Comparison of ENCODE assay signal across 26 cellular contexts in genomic region chr1:246776923-246777322, GRCh38.
"Had no signal": no experiment of that assay in that cellular context is flagged by ENCODE, and none has a peak within 500 bp of the region (broad histone marks: within the 10 kb centered on the region; RNA-seq: fewer than 3 reads in every experiment).

No MANE protein-coding gene starts in this region.

- H3K27me3 ChIP-seq: esophagus muscularis mucosa, foreskin keratinocyte, gastroesophageal sphincter, heart right ventricle, left lung, ovary, right lobe of liver, suprapubic skin, upper lobe of left lung had no signal

- H3K4me3 Mint-ChIP-seq: naive thymus-derived CD4-positive, alpha-beta T cell; nephron; stimulated activated naive CD8-positive, alpha-beta T cell treated with anti-CD3 and anti-CD28 coated beads, Interleukin-15, amount 100 ng/mL, for 72 hours had no signal

- H3K9me3 Mint-ChIP-seq: nephron; stimulated activated naive CD8-positive, alpha-beta T cell treated with anti-CD3 and anti-CD28 coated beads, Interleukin-15, amount 100 ng/mL, for 72 hours had no signal

- DNase-seq: dermis blood vessel endothelial cell; effector memory CD4-positive, alpha-beta T cell; foreskin keratinocyte; heart right ventricle; hippocampal formation; left cardiac atrium; left lung; mesenchymal stem cell; midbrain; naive thymus-derived CD4-positive, alpha-beta T cell; occipital lobe; ovary; retina; right lobe of liver; small intestine; stimulated activated CD4-positive, alpha-beta T cell treated with anti-CD3 and anti-CD28 coated beads, Interleukin-15, amount 100 ng/mL, for 24 hours; stimulated activated CD4-positive, alpha-beta T cell treated with anti-CD3 and anti-CD28 coated beads, Interleukin-4, amount 100 ng/mL, for 1 hour; stimulated activated CD8-positive, alpha-beta memory T cell treated with anti-CD3 and anti-CD28 coated beads, Interleukin-4, amount 100 ng/mL, for 48 hours; stimulated activated naive CD4-positive, alpha-beta T cell; stimulated activated naive CD8-positive, alpha-beta T cell treated with anti-CD3 and anti-CD28 coated beads, Interleukin-15, amount 100 ng/mL, for 72 hours; upper lobe of left lung had no signal

- H3K4me1 Mint-ChIP-seq: stimulated activated naive CD8-positive, alpha-beta T cell treated with anti-CD3 and anti-CD28 coated beads, Interleukin-15, amount 100 ng/mL, for 72 hours had no signal

- H3K27ac ChIP-seq: coronary artery, esophagus muscularis mucosa, foreskin keratinocyte, gastroesophageal sphincter, heart right ventricle, left lung, ovary, right lobe of liver, suprapubic skin, upper lobe of left lung had no signal

- H3K4me1 ChIP-seq: esophagus muscularis mucosa, foreskin keratinocyte, gastroesophageal sphincter, left lung, right lobe of liver, suprapubic skin, upper lobe of left lung had no signal

- H3K27me3 Mint-ChIP-seq: naive thymus-derived CD4-positive, alpha-beta T cell; stimulated activated naive CD8-positive, alpha-beta T cell treated with anti-CD3 and anti-CD28 coated beads, Interleukin-15, amount 100 ng/mL, for 72 hours had no signal

- H3K4me3 ChIP-seq: coronary artery, esophagus muscularis mucosa, gastroesophageal sphincter, heart right ventricle, left lung, ovary, right lobe of liver, suprapubic skin, upper lobe of left lung had no signal

- H3K27ac Mint-ChIP-seq: naive thymus-derived CD4-positive, alpha-beta T cell; nephron; stimulated activated naive CD8-positive, alpha-beta T cell treated with anti-CD3 and anti-CD28 coated beads, Interleukin-15, amount 100 ng/mL, for 72 hours had no signal

- H3K36me3 ChIP-seq: ovary had no signal

- ATAC-seq: foreskin keratinocyte; gastroesophageal sphincter; heart right ventricle; left cardiac atrium; left lung; naive thymus-derived CD4-positive, alpha-beta T cell; right lobe of liver; stimulated activated naive CD8-positive, alpha-beta T cell treated with anti-CD3 and anti-CD28 coated beads, Interleukin-15, amount 100 ng/mL, for 72 hours had no signal

- H3K9me3 ChIP-seq: esophagus muscularis mucosa, gastroesophageal sphincter, heart right ventricle, left lung, ovary, right lobe of liver, suprapubic skin, upper lobe of left lung had no signal
